ENCODE assay signal across 8 cellular contexts in the genomic region with DNA sequence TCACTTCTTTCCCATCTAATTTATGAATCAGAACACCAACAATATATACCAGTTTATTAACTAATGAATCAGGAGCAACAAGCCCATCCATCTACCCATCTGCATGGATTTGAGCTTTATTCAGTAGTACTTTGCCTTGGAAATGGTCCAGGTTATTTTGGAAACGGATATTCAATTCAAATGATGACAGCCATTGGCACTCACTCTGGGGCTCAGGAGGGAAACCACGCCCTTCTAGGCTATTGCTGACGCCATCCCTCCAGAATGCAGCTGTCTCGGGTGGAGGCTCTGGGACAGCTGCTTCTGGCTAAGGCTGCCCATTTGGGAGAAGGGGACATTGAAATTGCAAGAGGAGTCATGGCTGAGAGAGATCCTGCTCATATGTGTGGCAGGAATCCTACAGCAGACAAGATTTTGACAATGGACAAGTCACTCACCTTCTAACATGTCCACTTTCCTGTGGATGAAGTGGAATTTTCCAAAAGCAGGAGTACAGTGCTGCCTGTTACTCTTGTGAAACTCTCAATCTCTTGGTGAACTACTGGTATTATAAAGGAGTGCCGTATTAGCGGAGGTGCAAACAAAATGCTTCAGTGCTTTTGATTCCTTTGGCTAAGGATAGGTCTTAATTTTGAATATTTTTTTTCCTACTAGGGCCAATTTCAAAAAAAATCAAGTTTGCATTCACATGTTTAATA. TPM values are rescaled to one million over a fixed set of nuclear protein-coding genes. Genes with fewer than 3 reads are reported as not detected.
A peak's percentile ranks its signal among the peaks of the same experiment; 100 is the strongest.
DNase-seq lines count a peak whose midpoint lies in the region; ATAC-seq and TF ChIP-seq lines count a peak whose summit lies in the region.

No MANE protein-coding gene starts in this region.

- DNase-seq in ELF-1 (ENCODE audit: low read depth, low spot score), result peak; percentile 85
- DNase-seq in RPMI8226, result peak; percentile 81
- peak; percentile 93 to 97 for DNase-seq in foreskin fibroblast
- DNase-seq in renal cortical epithelial cell (ENCODE audit: low read depth), result peak; percentile 78
- DNase-seq in SIG-M5 (lab: John Stamatoyannopoulos, UW), result no peak
- DNase-seq in activated effector memory CD4-positive, alpha-beta T cell treated with anti-CD3 and anti-CD28 coated beads, Interleukin-2, amount 50 U/mL, for 16 hours, result no peak

- no peak overlapping the region for H3K4me3 ChIP-seq in foreskin fibroblast (ENCODE audit: low read depth in 1 of 2, low read length in 2 of 2)

- ATAC-seq in HG02885 (IDR thresholded peaks at IDR 0.05; ENCODE audit: poor library complexity, unreplicated experiment) (no peak), GM18498 (IDR thresholded peaks at IDR 0.05; ENCODE audit: unreplicated experiment) (no peak)

- TF ChIP-seq CTCF in foreskin fibroblast (IDR thresholded peaks at IDR 0.05; ENCODE audit: low read depth, low read length), result no peak

RNA-seq across cellular contexts. Expression of a gene that starts 29.3 kb away (rescaled TPM):
- 26.4 and 84.4 TPM in 2 replicates for total RNA-seq in renal cortical epithelial cell

Comparison
In these comparisons a context has a peak if more than half of its experiments do, and no peak if none do; other contexts are left out.
1. DNase-seq: peak in ELF-1 (single experiment), RPMI8226 (single experiment), foreskin fibroblast (2 of 2) and renal cortical epithelial cell (single experiment); none in SIG-M5 (single experiment) and activated effector memory CD4-positive, alpha-beta T cell treated with anti-CD3 and anti-CD28 coated beads, Interleukin-2, amount 50 U/mL, for 16 hours (single experiment).